In the genomic region with DNA sequence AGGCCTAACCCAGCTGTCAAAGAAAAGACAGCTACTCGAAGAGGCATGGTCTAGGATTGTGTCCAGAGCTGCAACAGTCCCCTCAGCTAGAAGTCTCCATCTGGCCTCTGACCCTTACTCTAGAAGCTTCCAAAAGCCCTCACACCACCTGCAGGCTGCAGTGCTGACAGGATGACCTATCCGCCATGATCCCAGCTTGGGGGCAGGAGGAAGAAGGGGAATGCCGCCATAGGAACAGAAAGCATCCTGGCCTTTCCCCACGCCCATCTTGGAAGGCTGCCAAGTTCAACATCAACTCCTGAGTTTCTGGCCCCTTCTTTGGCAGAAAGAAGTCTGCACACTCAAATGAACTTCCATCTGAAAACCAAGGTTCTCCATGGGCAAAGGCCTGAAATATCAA, we compare ENCODE assay signal across 2 cellular contexts.
TF ChIP-seq lines count a peak whose summit lies in the region.

No MANE protein-coding gene starts in this region.

TF ChIP-seq in IMR-90, 13 proteins besides CTCF, POLR2A, EP300 and RAD21:
- TF ChIP-seq MAFK (IDR thresholded peaks at IDR 0.05; ENCODE audit: low read depth, low read length) (no peak), MAZ (IDR thresholded peaks at IDR 0.05; ENCODE audit: borderline replicate concordance, low read depth, low read length) (no peak), BHLHE40 (IDR thresholded peaks at IDR 0.05; ENCODE audit: low read depth, low read length) (no peak), RCOR1 (IDR thresholded peaks at IDR 0.05; ENCODE audit: insufficient replicate concordance, low read length) (no peak), CHD1 (IDR thresholded peaks at IDR 0.05; ENCODE audit: low read depth, low read length) (no peak)
- TF ChIP-seq, protein P1, sequence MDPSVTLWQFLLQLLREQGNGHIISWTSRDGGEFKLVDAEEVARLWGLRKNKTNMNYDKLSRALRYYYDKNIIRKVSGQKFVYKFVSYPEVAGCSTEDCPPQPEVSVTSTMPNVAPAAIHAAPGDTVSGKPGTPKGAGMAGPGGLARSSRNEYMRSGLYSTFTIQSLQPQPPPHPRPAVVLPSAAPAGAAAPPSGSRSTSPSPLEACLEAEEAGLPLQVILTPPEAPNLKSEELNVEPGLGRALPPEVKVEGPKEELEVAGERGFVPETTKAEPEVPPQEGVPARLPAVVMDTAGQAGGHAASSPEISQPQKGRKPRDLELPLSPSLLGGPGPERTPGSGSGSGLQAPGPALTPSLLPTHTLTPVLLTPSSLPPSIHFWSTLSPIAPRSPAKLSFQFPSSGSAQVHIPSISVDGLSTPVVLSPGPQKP (IDR thresholded peaks at IDR 0.05; ENCODE audit: borderline replicate concordance, low read depth, low read length) = no peak
- TF ChIP-seq, protein P2, sequence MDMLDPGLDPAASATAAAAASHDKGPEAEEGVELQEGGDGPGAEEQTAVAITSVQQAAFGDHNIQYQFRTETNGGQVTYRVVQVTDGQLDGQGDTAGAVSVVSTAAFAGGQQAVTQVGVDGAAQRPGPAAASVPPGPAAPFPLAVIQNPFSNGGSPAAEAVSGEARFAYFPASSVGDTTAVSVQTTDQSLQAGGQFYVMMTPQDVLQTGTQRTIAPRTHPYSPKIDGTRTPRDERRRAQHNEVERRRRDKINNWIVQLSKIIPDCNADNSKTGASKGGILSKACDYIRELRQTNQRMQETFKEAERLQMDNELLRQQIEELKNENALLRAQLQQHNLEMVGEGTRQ (IDR thresholded peaks at IDR 0.05; ENCODE audit: low read depth, low read length) = no peak

TF ChIP-seq in HepG2, 621 proteins besides CTCF, POLR2A, EP300 and RAD21:
- TF ChIP-seq, protein P3, sequence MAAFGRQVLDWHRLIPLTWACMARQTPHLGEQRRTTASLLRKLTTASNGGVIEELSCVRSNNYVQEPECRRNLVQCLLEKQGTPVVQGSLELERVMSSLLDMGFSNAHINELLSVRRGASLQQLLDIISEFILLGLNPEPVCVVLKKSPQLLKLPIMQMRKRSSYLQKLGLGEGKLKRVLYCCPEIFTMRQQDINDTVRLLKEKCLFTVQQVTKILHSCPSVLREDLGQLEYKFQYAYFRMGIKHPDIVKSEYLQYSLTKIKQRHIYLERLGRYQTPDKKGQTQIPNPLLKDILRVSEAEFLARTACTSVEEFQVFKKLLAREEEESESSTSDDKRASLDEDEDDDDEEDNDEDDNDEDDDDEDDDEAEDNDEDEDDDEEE (CRISPR knock-in tag; IDR thresholded peaks at IDR 0.05) = no peak
- TF ChIP-seq SP5 (CRISPR knock-in tag; IDR thresholded peaks at IDR 0.05; ENCODE audit: borderline replicate concordance, low read depth) (0 out of 2 replicates have a peak, but pooled peaks have one; percentile 19), NFE2L2 (IDR thresholded peaks at IDR 0.05; ENCODE audit: low read length) (no peak)
